8 cellular contexts compared by ENCODE assay signal in the genomic region with DNA sequence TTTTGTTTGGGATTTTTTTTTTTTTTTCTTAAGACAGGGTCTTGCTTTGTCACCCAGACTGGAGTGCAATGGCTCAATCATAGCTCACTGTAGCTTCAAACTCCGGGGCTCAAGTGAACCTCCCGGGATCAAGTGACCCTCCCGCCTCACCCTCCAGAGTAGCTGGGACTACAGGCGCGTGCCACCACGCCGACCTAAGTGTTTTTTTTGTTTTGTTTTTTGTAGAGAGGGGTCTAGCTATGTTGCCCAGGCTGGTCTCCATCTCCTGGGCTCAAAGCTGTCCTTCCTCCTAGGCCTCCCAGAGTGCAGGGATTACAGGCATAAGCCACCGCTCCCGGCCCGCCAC. TPM values are rescaled to one million over a fixed set of nuclear protein-coding genes. Genes with fewer than 3 reads are reported as not detected.
A peak's percentile ranks its signal among the peaks of the same experiment; 100 is the strongest.
DNase-seq lines count a peak whose midpoint lies in the region; ATAC-seq, FAIRE-seq and TF ChIP-seq lines count a peak whose summit lies in the region.

No MANE protein-coding gene starts in this region.

- no peaks in the 10 kb centered on the region for H3K9me3 Mint-ChIP-seq in T-helper 1 cell treated with Interleukin-12 subunit alpha and Interleukin-12 subunit beta and Interleukin-4 antibody, amounts not matched to agents 30 μg/mL and 1 μg/mL, for 36 hours
- H3K9me3 Mint-ChIP-seq in activated naive CD8-positive, alpha-beta T cell treated with anti-CD3 and anti-CD28 coated beads, Interleukin-2, amount 10 ng/mL, durations not matched to agents 7 days and 5 days: no peaks in the 10 kb centered on the region

- H3K4me1 ChIP-seq in keratinocyte (ENCODE audit: control insufficient read depth, extremely low read depth, insufficient read depth, low read length): peaks cover 9% of the 10 kb centered on the region

- no peaks in the 10 kb centered on the region for H3K27me3 Mint-ChIP-seq in T-helper 1 cell treated with Interleukin-12 subunit alpha and Interleukin-12 subunit beta and Interleukin-4 antibody, amounts not matched to agents 30 μg/mL and 1 μg/mL, for 36 hours (ENCODE audit: low read depth)
- H3K27me3 Mint-ChIP-seq in activated naive CD8-positive, alpha-beta T cell treated with anti-CD3 and anti-CD28 coated beads, Interleukin-2, amount 10 ng/mL, durations not matched to agents 7 days and 5 days: no peaks in the 10 kb centered on the region

- FAIRE-seq in keratinocyte (lab: Jason Lieb, UNC): no peak

- peak overlapping the region; percentile 75 for H3K4me2 ChIP-seq in keratinocyte (ENCODE audit: control insufficient read depth, extremely low read depth, insufficient read depth, low read depth, low read length)

- H3K9me3 ChIP-seq in keratinocyte (ENCODE audit: control insufficient read depth, low read depth, low read length): no peaks in the 10 kb centered on the region

- H4K20me1 ChIP-seq in keratinocyte (ENCODE audit: control insufficient read depth, extremely low read depth, insufficient read depth, low read length): no peaks in the 10 kb centered on the region

- TF ChIP-seq CTCF in keratinocyte (optimal IDR thresholded peaks at IDR 0.05 in 1 of 3, IDR thresholded peaks at IDR 0.05 in 1 of 3, conservative IDR thresholded peaks at IDR 0.05 in 1 of 3; ENCODE audit: extremely low read depth in 1 of 3, insufficient read depth in 2 of 3, low read length in 3 of 3): no peak

- dilution Hi-C loops in keratinocyte (cut with MboI; ENCODE audit: extremely low pct_ligation_motif_present, low sequenced_read_pairs): no loop called here

- no peaks in the 10 kb centered on the region for H3K27me3 ChIP-seq in keratinocyte (ENCODE audit: control insufficient read depth, extremely low read depth, insufficient read depth, low read length)

- peak overlapping the region; percentile 56 to 76 (median 66) for H3K4me3 ChIP-seq in keratinocyte (ENCODE audit: control insufficient read depth in 2 of 3, extremely low read depth in 1 of 3, insufficient read depth in 2 of 3, low read depth in 1 of 3, low read length in 3 of 3)

- H3K9me1 ChIP-seq in keratinocyte (ENCODE audit: control insufficient read depth, extremely low read depth, insufficient read depth, low read length): no peaks in the 10 kb centered on the region

- peak overlapping the region; percentile 87 for H3K4me3 Mint-ChIP-seq in T-helper 1 cell treated with Interleukin-12 subunit alpha and Interleukin-12 subunit beta and Interleukin-4 antibody, amounts not matched to agents 30 μg/mL and 1 μg/mL, for 36 hours
- H3K4me3 Mint-ChIP-seq in activated naive CD8-positive, alpha-beta T cell treated with anti-CD3 and anti-CD28 coated beads, Interleukin-2, amount 10 ng/mL, durations not matched to agents 7 days and 5 days: peak overlapping the region; percentile 84

- peak overlapping the region; percentile 65 for H2AFZ ChIP-seq in keratinocyte (ENCODE audit: control insufficient read depth, low read length)

- H3K4me1 Mint-ChIP-seq in T-helper 1 cell treated with Interleukin-12 subunit alpha and Interleukin-12 subunit beta and Interleukin-4 antibody, amounts not matched to agents 30 μg/mL and 1 μg/mL, for 36 hours (ENCODE audit: low read depth): peaks cover 19% of the 10 kb centered on the region
- peaks cover 18% of the 10 kb centered on the region for H3K4me1 Mint-ChIP-seq in activated naive CD8-positive, alpha-beta T cell treated with anti-CD3 and anti-CD28 coated beads, Interleukin-2, amount 10 ng/mL, durations not matched to agents 7 days and 5 days

- peaks cover 9% of the 10 kb centered on the region for H3K36me3 Mint-ChIP-seq in T-helper 1 cell treated with Interleukin-12 subunit alpha and Interleukin-12 subunit beta and Interleukin-4 antibody, amounts not matched to agents 30 μg/mL and 1 μg/mL, for 36 hours (ENCODE audit: low read depth)
- H3K36me3 Mint-ChIP-seq in activated naive CD8-positive, alpha-beta T cell treated with anti-CD3 and anti-CD28 coated beads, Interleukin-2, amount 10 ng/mL, durations not matched to agents 7 days and 5 days: peaks cover 3% of the 10 kb centered on the region

- no peak for ATAC-seq in activated naive CD8-positive, alpha-beta T cell treated with anti-CD3 and anti-CD28 coated beads, Interleukin-2, amount 10 ng/mL, durations not matched to agents 7 days and 5 days (ENCODE audit: low read depth)
- ATAC-seq in HG03460 (IDR thresholded peaks at IDR 0.05; ENCODE audit: unreplicated experiment): no peak

- DNase-seq in T-helper 1 cell (no peak), keratinocyte (ENCODE audit: low read depth, low spot score) (no peak), posterior vena cava (ENCODE audit: low spot score) (no peak)
- DNase-seq in activated naive CD8-positive, alpha-beta T cell treated with anti-CD3 and anti-CD28 coated beads, Interleukin-2, amount 10 ng/mL, durations not matched to agents 7 days and 5 days: no peak
- DNase-seq in activated effector memory CD4-positive, alpha-beta T cell treated with anti-CD3 and anti-CD28 coated beads, Interleukin-2, amount 50 U/mL, for 16 hours: no peak

- POLR2A ChIA-PET in activated naive CD8-positive, alpha-beta T cell treated with anti-CD3 and anti-CD28 coated beads, Interleukin-2, amount 10 ng/mL, durations not matched to agents 7 days and 5 days (lab: Charles Lee): interaction anchor here (1.6 to 3.3 kb wide), 3 partner anchors 11 to 598 kb away, joined by 4 to 21 read pairs (median 13); no protein-coding TSS in a partner anchor

- peak overlapping the region; percentile 78 for H3K9ac ChIP-seq in keratinocyte (ENCODE audit: control insufficient read depth, extremely low read depth, insufficient read depth, low read length)

- H3K36me3 ChIP-seq in keratinocyte (ENCODE audit: control insufficient read depth in 2 of 2, extremely low read depth in 1 of 2, insufficient read depth in 2 of 2, low read length in 2 of 2): peaks cover 0 to 2% of the 10 kb centered on the region in 2 experiments

- intact Hi-C loops in posterior vena cava (cut with DNase I): no loop called here

- H3K27ac Mint-ChIP-seq in T-helper 1 cell treated with Interleukin-12 subunit alpha and Interleukin-12 subunit beta and Interleukin-4 antibody, amounts not matched to agents 30 μg/mL and 1 μg/mL, for 36 hours: peak overlapping the region; percentile 94
- peak overlapping the region; percentile 85 for H3K27ac Mint-ChIP-seq in activated naive CD8-positive, alpha-beta T cell treated with anti-CD3 and anti-CD28 coated beads, Interleukin-2, amount 10 ng/mL, durations not matched to agents 7 days and 5 days

- no peaks in the 10 kb centered on the region for H3K79me2 ChIP-seq in keratinocyte (ENCODE audit: control insufficient read depth, insufficient read depth, low read length)

- peak overlapping the region; percentile 44 for H3K27ac ChIP-seq in keratinocyte (ENCODE audit: control insufficient read depth, insufficient read depth, low read length)
- peak overlapping the region; percentile 27 for H3K27ac ChIP-seq in temporal lobe (ENCODE audit: low read depth, low read length)

RNA-seq across cellular contexts. Expression of gene HLCS, which starts 0.8 kb away (rescaled TPM):
- 10 to 100 TPM; 17.4 to 17.8 TPM for total RNA-seq in activated naive CD8-positive, alpha-beta T cell treated with anti-CD3 and anti-CD28 coated beads, Interleukin-2, amount 10 ng/mL, durations not matched to agents 7 days and 5 days
- polyA plus RNA-seq in keratinocyte: 9.2 to 12.9 TPM (median 11.5 TPM) in 3 replicates
- 4.3 TPM for polyA plus RNA-seq in keratinocyte (2011; ENCODE audit: low read depth)
- 7.7 and 10.9 TPM in 2 replicates for polyA plus RNA-seq in keratinocyte (2011; cell fraction: cytosol; rRNA removed)
- polyA plus RNA-seq in keratinocyte (2011; cell fraction: nucleus; rRNA removed): 16.3 and 19.4 TPM in 2 replicates
- polyA plus RNA-seq in keratinocyte (2012; ENCODE audit: low replicate concordance): 2.6 and 10.9 TPM in 2 replicates
- polyA minus RNA-seq in keratinocyte: 8.9 to 30.1 TPM (median 18.7 TPM) in 3 replicates
- polyA minus RNA-seq in keratinocyte (2011; cell fraction: cytosol; rRNA and poly(A)+ RNA removed): 6.3 TPM
- 20.0 and 32.8 TPM in 2 replicates for polyA minus RNA-seq in keratinocyte (2011; cell fraction: nucleus; rRNA and poly(A)+ RNA removed)
- total RNA-seq in temporal lobe (19.2 TPM), posterior vena cava (10 to 100 TPM; 15.5 to 18.2 TPM)

RNA-seq across cellular contexts. Expression of gene RIPPLY3, which starts 40.8 kb away (rescaled TPM):
- not detected for total RNA-seq in activated naive CD8-positive, alpha-beta T cell treated with anti-CD3 and anti-CD28 coated beads, Interleukin-2, amount 10 ng/mL, durations not matched to agents 7 days and 5 days
- polyA plus RNA-seq in keratinocyte: 0.05 to 0.07 TPM in 2 of 3 replicates, not detected in the other
- not detected for polyA plus RNA-seq in keratinocyte (2011; ENCODE audit: low read depth)
- polyA plus RNA-seq in keratinocyte (2011; cell fraction: cytosol; rRNA removed): not detected in 2 replicates
- polyA plus RNA-seq in keratinocyte (2011; cell fraction: nucleus; rRNA removed): not detected in 2 replicates
- polyA plus RNA-seq in keratinocyte (2012; ENCODE audit: low replicate concordance): 0.05 TPM in 1 of 2 replicates, not detected in the other
- not detected in 3 replicates for polyA minus RNA-seq in keratinocyte
- polyA minus RNA-seq in keratinocyte (2011; cell fraction: cytosol; rRNA and poly(A)+ RNA removed): not detected
- not detected in 2 replicates for polyA minus RNA-seq in keratinocyte (2011; cell fraction: nucleus; rRNA and poly(A)+ RNA removed)
- under 0.01 TPM for total RNA-seq in temporal lobe
- total RNA-seq in posterior vena cava: not detected
